Comparison of ENCODE assay signal across 19 cellular contexts in genomic region chr15:95469601-95470000, GRCh38.
A peak's percentile ranks its signal among the peaks of the same experiment; 100 is the strongest.
DNase-seq lines count a peak whose midpoint lies in the region; ATAC-seq and TF ChIP-seq lines count a peak whose summit lies in the region.
"Had no signal": no experiment of that assay in that cellular context is flagged by ENCODE, and none has a peak within 500 bp of the region (broad histone marks: within the 10 kb centered on the region; RNA-seq: fewer than 3 reads in every experiment).

No MANE protein-coding gene starts in this region.

- no peak overlapping the region for H3K4me3 ChIP-seq in transverse colon
- H3K4me3 ChIP-seq: BLaER1 treated with 17β-estradiol and CSF1 and Interleukin-3, amounts not matched to agents 10 nM and 100 nM; PC-9 had no signal

- no peak for TF ChIP-seq EP300 in transverse colon (IDR thresholded peaks at IDR 0.05; ENCODE audit: low read depth)

- no peaks in the 10 kb centered on the region for H3K36me3 ChIP-seq in transverse colon
- H3K36me3 ChIP-seq: BLaER1 treated with 17β-estradiol and CSF1 and Interleukin-3, amounts not matched to agents 10 nM and 100 nM had no signal

- peak; percentile 63 for DNase-seq in DMS114 treated with DMSO at 0.1 percent for 48 hours (lab: John Stamatoyannopoulos, UW; ENCODE audit: unreplicated experiment)
- DNase-seq in LHCN-M2 (ENCODE audit: low read depth): peak; percentile 18
- DNase-seq in endothelial cell (ENCODE audit: low spot score): no peak
- DNase-seq in osteocyte (ENCODE audit: extremely low spot score, unreplicated experiment): no peak
- no peak for DNase-seq in OCI-M2 (lab: John Stamatoyannopoulos, UW; ENCODE audit: unreplicated experiment)
- no peak for DNase-seq in activated effector memory CD4-positive, alpha-beta T cell treated with anti-CD3 and anti-CD28 coated beads, Interleukin-2, amount 50 U/mL, for 16 hours
- no peak for DNase-seq in transverse colon
- DNase-seq: CD8-positive, alpha-beta T cell; H7; HFFc6; NCI-H1417 treated with DMSO at 0.1 percent for 48 hours; NCI-H187 treated with DMSO at 0.1 percent for 48 hours; NCI-H2227 treated with DMSO at 0.1 percent for 48 hours; NCI-H510A treated with DMSO at 0.1 percent for 48 hours; PC-9 had no signal

- no peaks in the 10 kb centered on the region for H3K4me1 ChIP-seq in transverse colon
- H3K4me1 ChIP-seq: BLaER1 treated with 17β-estradiol and CSF1 and Interleukin-3, amounts not matched to agents 10 nM and 100 nM had no signal

- H3K4me3 Mint-ChIP-seq in endothelial cell (ENCODE audit: unreplicated experiment) (no peak overlapping the region), osteocyte (ENCODE audit: unreplicated experiment) (no peak overlapping the region)
- H3K4me3 Mint-ChIP-seq: CD8-positive, alpha-beta T cell; HFFc6 had no signal

- TF ChIP-seq CTCF in endothelial cell (IDR thresholded peaks at IDR 0.05; ENCODE audit: unreplicated experiment): no peak
- TF ChIP-seq CTCF in osteocyte (IDR thresholded peaks at IDR 0.05): no peak
- no peak for TF ChIP-seq CTCF in transverse colon (IDR thresholded peaks at IDR 0.05)

- no peak overlapping the region for H3K27ac ChIP-seq in transverse colon
- H3K27ac ChIP-seq: BLaER1 treated with 17β-estradiol and CSF1 and Interleukin-3, amounts not matched to agents 10 nM and 100 nM; KMS-11; PC-9; RWPE1 had no signal

- 70 to 77% methylated on average over 6 of the region's 6 CpGs for WGBS in transverse colon (ENCODE audit: low coverage in 1 of 2), 2 donors

- in situ Hi-C loops in transverse colon (cut with MboI; ENCODE audit: low pct_ligation_motif_present in 1 of 4, low pct_unique_long_range_greater_than_20kb in 1 of 4, low sequenced_read_pairs in 3 of 4): no loop called here

- H3K9me3 ChIP-seq in transverse colon: no peaks in the 10 kb centered on the region
- H3K9me3 ChIP-seq: BLaER1 treated with 17β-estradiol and CSF1 and Interleukin-3, amounts not matched to agents 10 nM and 100 nM had no signal

- H3K27ac Mint-ChIP-seq in endothelial cell (ENCODE audit: unreplicated experiment): peak overlapping the region; percentile 54
- peak overlapping the region; percentile 78 for H3K27ac Mint-ChIP-seq in osteocyte (ENCODE audit: unreplicated experiment)
- H3K27ac Mint-ChIP-seq: CD8-positive, alpha-beta T cell; HFFc6 had no signal

- H3K4me1 Mint-ChIP-seq in endothelial cell (ENCODE audit: unreplicated experiment) (peaks cover 14% of the 10 kb centered on the region), osteocyte (ENCODE audit: unreplicated experiment) (peaks cover 40% of the 10 kb centered on the region)

- intact Hi-C loops in transverse colon (cut with DNase I; ENCODE audit: low total_unique reads): loop anchor here (5.0 kb wide), 1 partner anchor 263 kb away; no protein-coding TSS in a partner anchor

- H3K27me3 ChIP-seq in transverse colon: no peaks in the 10 kb centered on the region

- H3K9me3 Mint-ChIP-seq in endothelial cell (ENCODE audit: unreplicated experiment) (no peaks in the 10 kb centered on the region), osteocyte (ENCODE audit: unreplicated experiment) (no peaks in the 10 kb centered on the region)
- H3K9me3 Mint-ChIP-seq: CD8-positive, alpha-beta T cell; HFFc6 had no signal

- ATAC-seq in HG03135 (IDR thresholded peaks at IDR 0.05; ENCODE audit: unreplicated experiment): no peak
- ATAC-seq: CD8-positive, alpha-beta T cell had no signal

- H3K36me3 Mint-ChIP-seq in endothelial cell (ENCODE audit: low read depth, unreplicated experiment) (no peaks in the 10 kb centered on the region), osteocyte (ENCODE audit: unreplicated experiment) (no peaks in the 10 kb centered on the region)
- H3K36me3 Mint-ChIP-seq: CD8-positive, alpha-beta T cell had no signal

- no peaks in the 10 kb centered on the region for H3K27me3 Mint-ChIP-seq in endothelial cell (ENCODE audit: unreplicated experiment)
- H3K27me3 Mint-ChIP-seq in osteocyte (ENCODE audit: unreplicated experiment): no peaks in the 10 kb centered on the region

- TF ChIP-seq POLR2A in transverse colon (IDR thresholded peaks at IDR 0.05): no peak

Comparison
In these comparisons a context has a peak if more than half of its experiments do, and no peak if none do; other contexts are left out.
1. DNase-seq: peak in DMS114 treated with DMSO at 0.1 percent for 48 hours (single experiment) and LHCN-M2 (single experiment); none in endothelial cell (single experiment), osteocyte (single experiment), OCI-M2 (single experiment), activated effector memory CD4-positive, alpha-beta T cell treated with anti-CD3 and anti-CD28 coated beads, Interleukin-2, amount 50 U/mL, for 16 hours (single experiment) and transverse colon (single experiment).